Comparison of ENCODE assay signal across 27 cellular contexts in genomic region chr6:31478186-31478950, GRCh38. TPM values are rescaled to one million over a fixed set of nuclear protein-coding genes. Genes with fewer than 3 reads are reported as not detected.
"Had no signal": no experiment of that assay in that cellular context is flagged by ENCODE, and none has a peak within 500 bp of the region (broad histone marks: within the 10 kb centered on the region; RNA-seq: fewer than 3 reads in every experiment).

No MANE protein-coding gene starts in this region.

- H3K4me3 Mint-ChIP-seq: activated B cell treated with CpG ODN at 0.5 μM for 24 hours; activated CD4-positive, alpha-beta memory T cell treated with anti-CD3 and anti-CD28 coated beads for 36 hours; activated naive CD4-positive, alpha-beta T cell treated with anti-CD3 and anti-CD28 coated beads for 36 hours; activated naive CD8-positive, alpha-beta T cell treated with anti-CD3 and anti-CD28 coated beads, Interleukin-2, amount 10 ng/mL, durations not matched to agents 7 days and 5 days; naive thymus-derived CD4-positive, alpha-beta T cell; stimulated activated naive CD8-positive, alpha-beta T cell treated with anti-CD3 and anti-CD28 coated beads, Interleukin-15, Interleukin-2, amounts not matched to agents 100 ng/mL and 50 ng/mL, for 24 hours had no signal

- ATAC-seq: foreskin keratinocyte; naive thymus-derived CD4-positive, alpha-beta T cell had no signal

- DNase-seq: activated B cell treated with CpG ODN at 0.5 μM for 24 hours; activated CD4-positive, alpha-beta memory T cell treated with anti-CD3 and anti-CD28 coated beads for 36 hours; activated CD4-positive, alpha-beta T cell treated with anti-CD3 and anti-CD28 coated beads for 4 hours; activated naive CD4-positive, alpha-beta T cell treated with anti-CD3 and anti-CD28 coated beads for 36 hours; activated naive CD8-positive, alpha-beta T cell treated with anti-CD3 and anti-CD28 coated beads, Interleukin-2, amount 10 ng/mL, durations not matched to agents 7 days and 5 days; activated T-cell treated with anti-CD3 and anti-CD28 coated beads, Interleukin-2, amount 50 U/mL, for 48 hours; amniotic stem cell; colonic mucosa; erythroblast; foreskin keratinocyte; glutamatergic neuron; hippocampal formation; naive thymus-derived CD4-positive, alpha-beta T cell; retina; stimulated activated CD4-positive, alpha-beta T cell treated with anti-CD3 and anti-CD28 coated beads, Interleukin-15, amount 100 ng/mL, for 24 hours; T1000; tibial artery had no signal

- H3K27ac Mint-ChIP-seq: activated B cell treated with CpG ODN at 0.5 μM for 24 hours; activated CD4-positive, alpha-beta memory T cell treated with anti-CD3 and anti-CD28 coated beads for 36 hours; activated naive CD4-positive, alpha-beta T cell treated with anti-CD3 and anti-CD28 coated beads for 36 hours; activated naive CD8-positive, alpha-beta T cell treated with anti-CD3 and anti-CD28 coated beads, Interleukin-2, amount 10 ng/mL, durations not matched to agents 7 days and 5 days; progenitor cell of endocrine pancreas; stimulated activated naive CD8-positive, alpha-beta T cell treated with anti-CD3 and anti-CD28 coated beads, Interleukin-15, Interleukin-2, amounts not matched to agents 100 ng/mL and 50 ng/mL, for 24 hours had no signal

- H3K27me3 Mint-ChIP-seq: activated B cell treated with CpG ODN at 0.5 μM for 24 hours; activated CD4-positive, alpha-beta memory T cell treated with anti-CD3 and anti-CD28 coated beads for 36 hours; activated naive CD8-positive, alpha-beta T cell treated with anti-CD3 and anti-CD28 coated beads, Interleukin-2, amount 10 ng/mL, durations not matched to agents 7 days and 5 days; naive thymus-derived CD4-positive, alpha-beta T cell; stimulated activated naive CD8-positive, alpha-beta T cell treated with anti-CD3 and anti-CD28 coated beads, Interleukin-15, Interleukin-2, amounts not matched to agents 100 ng/mL and 50 ng/mL, for 24 hours had no signal

- H3K36me3 Mint-ChIP-seq: activated CD4-positive, alpha-beta memory T cell treated with anti-CD3 and anti-CD28 coated beads for 36 hours had no signal

- H3K9me3 Mint-ChIP-seq: activated B cell treated with CpG ODN at 0.5 μM for 24 hours; activated CD4-positive, alpha-beta memory T cell treated with anti-CD3 and anti-CD28 coated beads for 36 hours; activated naive CD4-positive, alpha-beta T cell treated with anti-CD3 and anti-CD28 coated beads for 36 hours; activated naive CD8-positive, alpha-beta T cell treated with anti-CD3 and anti-CD28 coated beads, Interleukin-2, amount 10 ng/mL, durations not matched to agents 7 days and 5 days; naive thymus-derived CD4-positive, alpha-beta T cell; stimulated activated naive CD8-positive, alpha-beta T cell treated with anti-CD3 and anti-CD28 coated beads, Interleukin-15, Interleukin-2, amounts not matched to agents 100 ng/mL and 50 ng/mL, for 24 hours had no signal

RNA-seq across cellular contexts. Expression of gene MCCD1, which starts 50.4 kb away (rescaled TPM):
- total RNA-seq: activated B cell treated with CpG ODN at 0.5 μM for 24 hours; activated CD4-positive, alpha-beta memory T cell treated with anti-CD3 and anti-CD28 coated beads for 36 hours; activated naive CD4-positive, alpha-beta T cell treated with anti-CD3 and anti-CD28 coated beads for 36 hours; activated naive CD8-positive, alpha-beta T cell treated with anti-CD3 and anti-CD28 coated beads, Interleukin-2, amount 10 ng/mL, durations not matched to agents 7 days and 5 days; breast epithelium; colonic mucosa; foreskin keratinocyte; mononuclear cell; naive thymus-derived CD4-positive, alpha-beta T cell; osteoblast; progenitor cell of endocrine pancreas; sigmoid colon; smooth muscle cell; T-helper 1 cell treated with Interleukin-12 subunit alpha and Interleukin-12 subunit beta and Interleukin-4 antibody, amounts not matched to agents 30 ng/mL and 1 ng/mL, for 36 hours; urinary bladder had no signal
- polyA plus RNA-seq: foreskin keratinocyte; liver; naive thymus-derived CD4-positive, alpha-beta T cell; sigmoid colon; smooth muscle cell; urinary bladder had no signal
